Comparison of ENCODE assay signal across 24 cellular contexts in the genomic region with DNA sequence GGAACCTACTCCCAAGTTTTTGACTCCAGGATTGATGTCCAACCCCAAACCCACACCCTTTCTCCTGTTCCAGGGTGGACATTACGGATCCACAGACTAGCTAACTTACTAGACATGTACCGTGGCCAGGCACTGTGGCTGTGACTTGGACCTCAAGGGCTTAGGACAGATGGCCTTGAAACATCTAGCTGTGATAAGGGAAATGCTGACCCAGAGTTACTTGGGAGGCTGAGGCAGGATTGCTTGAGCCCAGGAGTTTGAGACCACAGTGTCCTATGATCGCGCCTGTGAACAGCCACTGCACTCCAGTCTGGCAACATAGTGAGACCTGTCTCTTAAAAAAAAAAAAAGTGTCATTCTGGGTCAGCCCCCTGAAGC. TPM values are rescaled to one million over a fixed set of nuclear protein-coding genes. Genes with fewer than 3 reads are reported as not detected.
"Had no signal": no experiment of that assay in that cellular context is flagged by ENCODE, and none has a peak within 500 bp of the region (broad histone marks: within the 10 kb centered on the region; RNA-seq: fewer than 3 reads in every experiment).

No MANE protein-coding gene starts in this region.

- DNase-seq: activated B cell treated with CpG ODN at 0.5 μM for 24 hours; activated CD4-positive, alpha-beta memory T cell treated with anti-CD3 and anti-CD28 coated beads, Interleukin-2, amount 10 ng/mL, durations not matched to agents 7 days and 5 days; activated CD4-positive, alpha-beta T cell treated with anti-CD3 and anti-CD28 coated beads for 48 hours; activated CD8-positive, alpha-beta memory T cell treated with anti-CD3 and anti-CD28 coated beads, Interleukin-2, amount 10 ng/mL, durations not matched to agents 7 days and 5 days; activated naive CD4-positive, alpha-beta T cell treated with anti-CD3 and anti-CD28 coated beads, Interleukin-2, amount 10 ng/mL, durations not matched to agents 7 days and 5 days; aorta; brain microvascular endothelial cell; central memory CD4-positive, alpha-beta T cell; foreskin keratinocyte; hippocampal formation; islet precursor cell; left colon; lower lobe of right lung; nephron progenitor cell; occipital lobe; retina; T-helper 1 cell; T-helper 9 cell had no signal

- H3K9me3 Mint-ChIP-seq: activated B cell treated with CpG ODN at 0.5 μM for 24 hours; activated CD4-positive, alpha-beta memory T cell treated with anti-CD3 and anti-CD28 coated beads, Interleukin-2, amount 10 ng/mL, durations not matched to agents 7 days and 5 days; activated naive CD4-positive, alpha-beta T cell treated with anti-CD3 and anti-CD28 coated beads, Interleukin-2, amount 10 ng/mL, durations not matched to agents 7 days and 5 days; nephron progenitor cell; stimulated activated naive CD8-positive, alpha-beta T cell treated with anti-CD3 and anti-CD28 coated beads, Interleukin-15, Interleukin-2, amounts not matched to agents 100 ng/mL and 50 ng/mL, for 24 hours had no signal

- ATAC-seq: activated CD8-positive, alpha-beta memory T cell treated with anti-CD3 and anti-CD28 coated beads, Interleukin-2, amount 10 ng/mL, durations not matched to agents 7 days and 5 days; foreskin keratinocyte; left colon had no signal

- H3K4me3 ChIP-seq: lower lobe of right lung, tibial nerve had no signal

- H3K27ac ChIP-seq: brain microvascular endothelial cell, foreskin keratinocyte, lower lobe of right lung had no signal

- H3K27ac Mint-ChIP-seq: activated CD4-positive, alpha-beta memory T cell treated with anti-CD3 and anti-CD28 coated beads, Interleukin-2, amount 10 ng/mL, durations not matched to agents 7 days and 5 days; activated CD8-positive, alpha-beta memory T cell treated with anti-CD3 and anti-CD28 coated beads, Interleukin-2, amount 10 ng/mL, durations not matched to agents 7 days and 5 days; activated naive CD4-positive, alpha-beta T cell treated with anti-CD3 and anti-CD28 coated beads, Interleukin-2, amount 10 ng/mL, durations not matched to agents 7 days and 5 days; nephron progenitor cell had no signal

- H3K4me3 Mint-ChIP-seq: activated B cell treated with CpG ODN at 0.5 μM for 24 hours; activated CD4-positive, alpha-beta memory T cell treated with anti-CD3 and anti-CD28 coated beads, Interleukin-2, amount 10 ng/mL, durations not matched to agents 7 days and 5 days; activated CD8-positive, alpha-beta memory T cell treated with anti-CD3 and anti-CD28 coated beads, Interleukin-2, amount 10 ng/mL, durations not matched to agents 7 days and 5 days; activated naive CD4-positive, alpha-beta T cell treated with anti-CD3 and anti-CD28 coated beads, Interleukin-2, amount 10 ng/mL, durations not matched to agents 7 days and 5 days; nephron progenitor cell; stimulated activated naive CD8-positive, alpha-beta T cell treated with anti-CD3 and anti-CD28 coated beads, Interleukin-15, Interleukin-2, amounts not matched to agents 100 ng/mL and 50 ng/mL, for 24 hours had no signal

- H3K36me3 ChIP-seq: brain microvascular endothelial cell, lower lobe of right lung, tibial nerve had no signal

- H3K9me3 ChIP-seq: lower lobe of right lung, tibial nerve had no signal

- H3K27me3 Mint-ChIP-seq: activated B cell treated with CpG ODN at 0.5 μM for 24 hours; activated CD4-positive, alpha-beta memory T cell treated with anti-CD3 and anti-CD28 coated beads, Interleukin-2, amount 10 ng/mL, durations not matched to agents 7 days and 5 days; activated CD8-positive, alpha-beta memory T cell treated with anti-CD3 and anti-CD28 coated beads, Interleukin-2, amount 10 ng/mL, durations not matched to agents 7 days and 5 days; activated naive CD4-positive, alpha-beta T cell treated with anti-CD3 and anti-CD28 coated beads, Interleukin-2, amount 10 ng/mL, durations not matched to agents 7 days and 5 days; stimulated activated naive CD8-positive, alpha-beta T cell treated with anti-CD3 and anti-CD28 coated beads, Interleukin-15, Interleukin-2, amounts not matched to agents 100 ng/mL and 50 ng/mL, for 24 hours had no signal

- H3K27me3 ChIP-seq: brain microvascular endothelial cell, foreskin keratinocyte, tibial nerve had no signal

RNA-seq across cellular contexts. Expression of a gene that starts 14.4 kb away (rescaled TPM):
- total RNA-seq: activated B cell treated with CpG ODN at 0.5 μM for 24 hours; activated CD4-positive, alpha-beta memory T cell treated with anti-CD3 and anti-CD28 coated beads, Interleukin-2, amount 10 ng/mL, durations not matched to agents 7 days and 5 days; activated CD8-positive, alpha-beta memory T cell treated with anti-CD3 and anti-CD28 coated beads, Interleukin-2, amount 10 ng/mL, durations not matched to agents 7 days and 5 days; epithelial cell of proximal tubule had no signal

RNA-seq across cellular contexts. Expression of a gene that starts 24.0 kb away (rescaled TPM):
- total RNA-seq: epithelial cell of proximal tubule had no signal

RNA-seq across cellular contexts. Expression of a gene that starts 27.1 kb away (rescaled TPM):
- total RNA-seq: activated B cell treated with CpG ODN at 0.5 μM for 24 hours; activated CD4-positive, alpha-beta memory T cell treated with anti-CD3 and anti-CD28 coated beads, Interleukin-2, amount 10 ng/mL, durations not matched to agents 7 days and 5 days; activated CD8-positive, alpha-beta memory T cell treated with anti-CD3 and anti-CD28 coated beads, Interleukin-2, amount 10 ng/mL, durations not matched to agents 7 days and 5 days; epithelial cell of proximal tubule; fibroblast of lung; foreskin keratinocyte had no signal
- polyA plus RNA-seq: fibroblast of lung had no signal

RNA-seq across cellular contexts. Expression of a gene that starts 33.4 kb away (rescaled TPM):
- total RNA-seq: activated B cell treated with CpG ODN at 0.5 μM for 24 hours; activated CD4-positive, alpha-beta memory T cell treated with anti-CD3 and anti-CD28 coated beads, Interleukin-2, amount 10 ng/mL, durations not matched to agents 7 days and 5 days; activated CD8-positive, alpha-beta memory T cell treated with anti-CD3 and anti-CD28 coated beads, Interleukin-2, amount 10 ng/mL, durations not matched to agents 7 days and 5 days; aorta; epithelial cell of proximal tubule; fibroblast of lung; foreskin keratinocyte; lower lobe of right lung; mesenteric fat pad; posterior vena cava; tibial nerve had no signal
- polyA plus RNA-seq: aorta, fibroblast of lung, foreskin keratinocyte had no signal
